ENCODE assay signal across 1 cellular context in the genomic region with DNA sequence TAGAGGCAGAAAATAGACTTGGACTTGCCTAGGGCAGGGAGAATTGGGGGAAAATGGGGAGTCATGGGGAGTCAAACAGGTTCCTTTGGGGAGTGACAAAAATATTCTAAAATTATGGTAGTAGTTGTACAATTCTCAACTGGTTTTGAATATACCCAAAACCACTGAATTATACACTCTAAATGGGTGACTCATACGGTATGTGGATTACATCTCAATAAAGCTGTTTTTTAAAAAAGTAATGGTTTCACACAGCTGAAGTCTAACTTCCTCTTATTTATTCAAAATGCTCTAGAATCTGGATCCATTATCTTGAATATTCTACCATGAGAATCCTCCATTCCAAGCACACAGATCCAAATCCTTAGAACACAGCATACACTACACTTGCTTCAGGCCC.
TF ChIP-seq lines count a peak whose summit lies in the region.

No MANE protein-coding gene starts in this region.

TF ChIP-seq in K562, 482 proteins besides CTCF, POLR2A, EP300 and RAD21:
- TF ChIP-seq FOXM1 (IDR thresholded peaks at IDR 0.05; ENCODE audit: low read depth) (peak; percentile 31; the same call in 1 of the 2 replicates), FOXM1 (CRISPR knock-in tag; IDR thresholded peaks at IDR 0.05; ENCODE audit: low read depth) (no peak), CEBPG (CRISPR knock-in tag; IDR thresholded peaks at IDR 0.05) (no peak), CEBPG (tag; conservative IDR thresholded peaks at IDR 0.05 in 1 of 2, IDR thresholded peaks at IDR 0.05 in 1 of 2) (no peak), ZBTB40 (IDR thresholded peaks at IDR 0.05) (peak; percentile 72; the same call in 1 of the 2 replicates), ZBTB40 (CRISPR knock-in tag; IDR thresholded peaks at IDR 0.05) (no peak), JUND (IDR thresholded peaks at IDR 0.05; ENCODE audit: borderline replicate concordance, low read depth, low read length) (no peak), JUND (tag; IDR thresholded peaks at IDR 0.05; ENCODE audit: borderline replicate concordance, low read depth, low read length) (peak; percentile 63; the same call in 1 of the 3 replicates), ZNF561 (CRISPR knock-in tag; conservative IDR thresholded peaks at IDR 0.05) (no peak), TCFL5 (CRISPR knock-in tag; conservative IDR thresholded peaks at IDR 0.05) (no peak), FOSL1 (tag; conservative IDR thresholded peaks at IDR 0.05) (peak; percentile 57; the same call in 1 of the 2 replicates), ATF3 (IDR thresholded peaks at IDR 0.05) (peak; percentile 61), ATF3 (CRISPR knock-in tag; conservative IDR thresholded peaks at IDR 0.05) (no peak)
